8 cellular contexts compared by ENCODE assay signal in the genomic region with DNA sequence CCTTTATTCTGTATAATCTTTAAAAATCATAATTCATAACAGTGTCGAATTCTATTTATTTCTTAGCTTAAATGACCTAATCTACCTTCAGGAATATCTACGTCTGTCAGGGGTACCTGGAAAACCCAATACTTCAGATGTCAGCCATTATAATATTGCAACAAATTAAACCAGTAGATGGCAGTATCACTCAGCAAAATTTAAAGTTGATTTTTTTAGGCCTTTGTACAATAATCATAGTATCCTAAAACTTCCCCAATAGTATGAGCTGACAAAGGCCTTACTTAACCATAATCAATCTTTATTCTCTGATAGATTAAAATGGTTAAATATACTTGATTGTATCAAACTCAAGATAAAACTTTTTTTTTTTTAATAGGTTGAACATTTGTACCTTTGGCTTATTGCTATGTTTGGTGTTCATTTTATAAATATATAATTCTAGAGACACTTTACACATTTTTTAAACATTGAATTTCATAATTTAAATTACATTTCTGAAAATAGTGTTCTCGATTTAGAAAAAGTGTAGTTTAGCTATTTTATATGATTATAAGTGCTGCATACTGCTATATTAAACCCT.
A peak's percentile ranks its signal among the peaks of the same experiment; 100 is the strongest.
DNase-seq lines count a peak whose midpoint lies in the region; ATAC-seq and TF ChIP-seq lines count a peak whose summit lies in the region.

No MANE protein-coding gene starts in this region.

- DNase-seq in GM03348 (ENCODE audit: low spot score) (peak; percentile 18), HFF-Myc (ENCODE audit: extremely low read depth, low read depth) (no peak), NCI-H526 treated with DMSO at 0.1 percent for 48 hours (lab: John Stamatoyannopoulos, UW) (peak; percentile 68), endothelial cell (ENCODE audit: low spot score) (no peak), retinal pigment epithelial cell (ENCODE audit: low read depth) (no peak), NCI-H128 (lab: John Stamatoyannopoulos, UW; ENCODE audit: unreplicated experiment) (no peak), right cardiac atrium (no peak)

- H3K36me3 Mint-ChIP-seq in endothelial cell (ENCODE audit: low read depth, unreplicated experiment): no peaks in the 10 kb centered on the region

- H3K4me1 Mint-ChIP-seq in endothelial cell (ENCODE audit: unreplicated experiment): no peaks in the 10 kb centered on the region

- H3K9me3 ChIP-seq in right cardiac atrium (ENCODE audit: control insufficient read depth, low read length): no peaks in the 10 kb centered on the region

- intact Hi-C loops in right cardiac atrium (cut with DNase I): no loop called here

- H3K4me3 ChIP-seq in HFF-Myc (replicated peaks; ENCODE audit: low read depth, low read length) (no peak overlapping the region), retinal pigment epithelial cell (ENCODE audit: low read length) (no peak overlapping the region), right cardiac atrium (ENCODE audit: low read length) (no peak overlapping the region)

- TF ChIP-seq CTCF in HFF-Myc (IDR thresholded peaks at IDR 0.05; ENCODE audit: low read depth, low read length, missing control alignments) (peak; percentile 9), endothelial cell (IDR thresholded peaks at IDR 0.05; ENCODE audit: unreplicated experiment) (peak; percentile 83), retinal pigment epithelial cell (conservative IDR thresholded peaks at IDR 0.05; ENCODE audit: low read depth, low read length) (peak; percentile 51)

- WGBS in right cardiac atrium: 17% methylated on average over 3 of the region's 3 CpGs

- H3K27ac Mint-ChIP-seq in endothelial cell (ENCODE audit: unreplicated experiment): no peak overlapping the region

- ATAC-seq in right cardiac atrium (no peak), HG03521 (IDR thresholded peaks at IDR 0.05; ENCODE audit: unreplicated experiment) (no peak)

- no peaks in the 10 kb centered on the region for H3K4me1 ChIP-seq in right cardiac atrium (ENCODE audit: control insufficient read depth, insufficient read depth, low read length)

- H3K9me3 Mint-ChIP-seq in endothelial cell (ENCODE audit: unreplicated experiment): no peaks in the 10 kb centered on the region

- H3K27me3 Mint-ChIP-seq in endothelial cell (ENCODE audit: unreplicated experiment): no peaks in the 10 kb centered on the region

- H3K27me3 ChIP-seq in right cardiac atrium (ENCODE audit: control insufficient read depth, insufficient read depth): no peaks in the 10 kb centered on the region

- no peak overlapping the region for H3K4me3 Mint-ChIP-seq in endothelial cell (ENCODE audit: unreplicated experiment)

- H3K27ac ChIP-seq in right cardiac atrium (ENCODE audit: low read length): no peak overlapping the region

Comparison
In these comparisons a context has a peak if more than half of its experiments do, and no peak if none do; other contexts are left out.
1. DNase-seq: peak in GM03348 (single experiment) and NCI-H526 treated with DMSO at 0.1 percent for 48 hours (single experiment); none in HFF-Myc (single experiment), endothelial cell (single experiment), retinal pigment epithelial cell (single experiment), NCI-H128 (single experiment) and right cardiac atrium (0 of 3).
2. CTCF ChIP-seq: peak in every context shown above with its lines; median percentile 83 in endothelial cell; 51 in retinal pigment epithelial cell; 9 in HFF-Myc.